In genomic region chr16:57608462-57609113, GRCh38 we compare ENCODE assay signal across 15 cellular contexts. TPM values are rescaled to one million over a fixed set of nuclear protein-coding genes. Genes with fewer than 3 reads are reported as not detected.
DNase-seq lines count a peak whose midpoint lies in the region; ATAC-seq and TF ChIP-seq lines count a peak whose summit lies in the region.
"Had no signal": no experiment of that assay in that cellular context is flagged by ENCODE, and none has a peak within 500 bp of the region (broad histone marks: within the 10 kb centered on the region; RNA-seq: fewer than 3 reads in every experiment).

No MANE protein-coding gene starts in this region.

- no peaks in the 10 kb centered on the region for H4K20me1 ChIP-seq in BLaER1 treated with 17β-estradiol and CSF1 and Interleukin-3, amounts not matched to agents 10 nM and 100 nM
- no peaks in the 10 kb centered on the region for H4K20me1 ChIP-seq in GM23338 (replicated peaks; ENCODE audit: insufficient read depth)

- no peaks in the 10 kb centered on the region for H3F3A ChIP-seq in GM23338 (replicated peaks; ENCODE audit: low read depth)

- no peaks in the 10 kb centered on the region for H3K79me2 ChIP-seq in GM23338 (replicated peaks; ENCODE audit: insufficient read depth)

- no peak overlapping the region for H3K4me3 ChIP-seq in BLaER1 treated with 17β-estradiol and CSF1 and Interleukin-3, amounts not matched to agents 10 nM and 100 nM
- H3K4me3 ChIP-seq in GM23338: no peak overlapping the region
- H3K4me3 ChIP-seq: neural progenitor cell had no signal

- DNase-seq in GM23338 (ENCODE audit: low spot score) (no peak), mucosa of gallbladder (ENCODE audit: low spot score) (peak; percentile 9), T1000 (lab: John Stamatoyannopoulos, UW) (no peak)
- DNase-seq: cortex of kidney, erythroblast, NCI-H1930, NCI-H524 treated with DMSO at 0.1 percent for 48 hours, SK-N-SH had no signal

- no peak overlapping the region for H3K27ac Mint-ChIP-seq in GM23338
- peak overlapping the region; percentile 94 for H3K27ac Mint-ChIP-seq in activated naive CD8-positive, alpha-beta T cell

- peak overlapping the region; percentile 59; the same call in 1 of the 2 replicates for H2AFZ ChIP-seq in GM23338

- no peaks in the 10 kb centered on the region; a peak in 1 of 22 replicates for H3K27me3 ChIP-seq in BLaER1 treated with 17β-estradiol and CSF1 and Interleukin-3, amounts not matched to agents 10 nM and 100 nM
- no peaks in the 10 kb centered on the region for H3K27me3 ChIP-seq in GM23338 (ENCODE audit: insufficient read depth)
- H3K27me3 ChIP-seq: neural progenitor cell had no signal

- no peaks in the 10 kb centered on the region for H3K9me3 Mint-ChIP-seq in GM23338
- H3K9me3 Mint-ChIP-seq in activated naive CD8-positive, alpha-beta T cell (ENCODE audit: low read depth): no peaks in the 10 kb centered on the region
- H3K9me3 Mint-ChIP-seq: neural progenitor cell had no signal

- H3K4me3 Mint-ChIP-seq in GM23338: no peak overlapping the region
- no peak overlapping the region for H3K4me3 Mint-ChIP-seq in activated naive CD8-positive, alpha-beta T cell
- H3K4me3 Mint-ChIP-seq: neural progenitor cell had no signal

- peaks cover 15 to 80% (median 73%) of the 10 kb centered on the region in 10 experiments for H3K4me1 ChIP-seq in BLaER1 treated with 17β-estradiol and CSF1 and Interleukin-3, amounts not matched to agents 10 nM and 100 nM
- H3K4me1 ChIP-seq in GM23338 (ENCODE audit: insufficient read depth): no peaks in the 10 kb centered on the region

- no peaks in the 10 kb centered on the region for H3K36me3 Mint-ChIP-seq in GM23338 (ENCODE audit: low read depth)
- H3K36me3 Mint-ChIP-seq in activated naive CD8-positive, alpha-beta T cell: no peaks in the 10 kb centered on the region
- H3K36me3 Mint-ChIP-seq: neural progenitor cell had no signal

- no peak overlapping the region for H3K9ac ChIP-seq in BLaER1 treated with 17β-estradiol and CSF1 and Interleukin-3, amounts not matched to agents 10 nM and 100 nM
- H3K9ac ChIP-seq: neural progenitor cell, SK-N-SH had no signal

- no peaks in the 10 kb centered on the region for H3K9me3 ChIP-seq in BLaER1 treated with 17β-estradiol and CSF1 and Interleukin-3, amounts not matched to agents 10 nM and 100 nM (replicated peaks in 1 of 11)
- H3K9me3 ChIP-seq: SK-N-SH, thoracic aorta had no signal

- H3K4me1 Mint-ChIP-seq in GM23338: peaks cover 9% of the 10 kb centered on the region; the same call in 1 of the 3 replicates
- H3K4me1 Mint-ChIP-seq in activated naive CD8-positive, alpha-beta T cell (ENCODE audit: low read depth): peaks cover 38% of the 10 kb centered on the region

- peaks cover 4% of the 10 kb centered on the region for H3K27me3 Mint-ChIP-seq in GM23338 (ENCODE audit: insufficient read depth, low read depth, poor library complexity)
- H3K27me3 Mint-ChIP-seq in activated naive CD8-positive, alpha-beta T cell: no peaks in the 10 kb centered on the region

- H3K27ac ChIP-seq in BLaER1 treated with 17β-estradiol and CSF1 and Interleukin-3, amounts not matched to agents 10 nM and 100 nM: peak overlapping the region in 3 of 11 experiments; percentile 2 to 57 (median 42); a peak in 2 of 22 replicates
- H3K27ac ChIP-seq in GM23338 (ENCODE audit: low read depth): no peak overlapping the region
- H3K27ac ChIP-seq: neural progenitor cell, thoracic aorta had no signal

- H3K36me3 ChIP-seq in BLaER1 treated with 17β-estradiol and CSF1 and Interleukin-3, amounts not matched to agents 10 nM and 100 nM: no peaks in the 10 kb centered on the region
- H3K36me3 ChIP-seq in GM23338 (ENCODE audit: insufficient read depth): no peaks in the 10 kb centered on the region
- H3K36me3 ChIP-seq: neural progenitor cell, thoracic aorta had no signal

- TF ChIP-seq CTCF in GM23338 (conservative IDR thresholded peaks at IDR 0.05; ENCODE audit: low read depth in 2 of 2): no peak

- H3K9me2 ChIP-seq in GM23338 (ENCODE audit: insufficient read depth): no peaks in the 10 kb centered on the region
- H3K9me2 ChIP-seq: SK-N-SH had no signal

- ATAC-seq in GM23338 (peak; percentile 26; the same call in 1 of the 3 replicates), GM18870 (IDR thresholded peaks at IDR 0.05; ENCODE audit: unreplicated experiment) (no peak), HG03378 (IDR thresholded peaks at IDR 0.05; ENCODE audit: unreplicated experiment) (no peak)

- H3K4me2 ChIP-seq in BLaER1 treated with 17β-estradiol and CSF1 and Interleukin-3, amounts not matched to agents 10 nM and 100 nM: peak overlapping the region in 9 of 11 experiments; percentile 74 to 94 (median 81); a peak in 18 of 22 replicates
- H3K4me2 ChIP-seq in GM23338: no peak overlapping the region
- H3K4me2 ChIP-seq: neural progenitor cell, SK-N-SH had no signal

TF ChIP-seq in GM23338, 12 proteins besides CTCF, POLR2A, EP300 and RAD21:
- TF ChIP-seq ZNF462 (CRISPR knock-in tag; IDR thresholded peaks at IDR 0.05) (no peak), JUNB (IDR thresholded peaks at IDR 0.05; ENCODE audit: unreplicated experiment) (no peak), EZH2 (IDR thresholded peaks at IDR 0.05; ENCODE audit: low read depth, unreplicated experiment) (no peak)

RNA-seq across cellular contexts. Expression of gene ADGRG1, which starts 19.8 kb away (rescaled TPM):
- total RNA-seq in GM23338 (2014; rRNA removed; shearing (Covaris generic)): 0.12 and 0.14 TPM in 2 replicates
- polyA plus RNA-seq in GM23338 (2016; fragmentation: Nextera tagmentation; extraction: Ambion mirVana): 0.09 and 0.47 TPM in 2 replicates
- 312 TPM for total RNA-seq in mucosa of gallbladder

RNA-seq across cellular contexts. Expression of gene ADGRG3, which starts 59.5 kb away (rescaled TPM):
- not detected in 2 replicates for total RNA-seq in GM23338 (2014; rRNA removed; shearing (Covaris generic))
- not detected in 2 replicates for polyA plus RNA-seq in GM23338 (2016; fragmentation: Nextera tagmentation; extraction: Ambion mirVana)
- total RNA-seq in mucosa of gallbladder: 0.60 TPM
- total RNA-seq: astrocyte had no signal
- polyA plus RNA-seq: SK-N-SH had no signal

Comparison
In these comparisons a context has a peak if more than half of its experiments do, and no peak if none do; other contexts are left out.
1. RNA of gene ADGRG1, which starts 19.8 kb away (total RNA-seq): 312 TPM in mucosa of gallbladder (single experiment); 0.12 to 0.14 TPM in GM23338; every median in the first group is over 100 times any median in the second.